ENCODE assay signal across 8 cellular contexts in the genomic region with DNA sequence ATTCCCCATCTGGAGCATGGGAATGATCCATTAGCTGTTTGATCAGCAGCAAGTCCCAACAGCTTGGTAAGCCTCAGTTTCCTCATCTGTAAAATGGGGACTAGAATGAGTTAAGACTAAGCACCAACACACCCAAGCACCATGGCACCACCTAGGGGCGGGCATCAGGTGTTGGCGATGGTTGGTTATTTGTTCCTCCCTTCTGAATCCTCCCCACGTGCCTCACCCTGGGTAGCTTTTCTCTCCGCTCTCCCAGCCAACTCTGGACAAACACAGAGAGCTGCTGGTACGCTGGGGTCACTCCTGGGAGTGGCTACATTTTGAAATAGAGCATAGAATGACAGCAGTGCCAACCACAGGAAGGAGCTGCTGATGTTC. TPM values are rescaled to one million over a fixed set of nuclear protein-coding genes. Genes with fewer than 3 reads are reported as not detected.
DNase-seq lines count a peak whose midpoint lies in the region; ATAC-seq and TF ChIP-seq lines count a peak whose summit lies in the region.

No MANE protein-coding gene starts in this region.

- H3K9me3 ChIP-seq in BE2C (no peaks in the 10 kb centered on the region), WERI-Rb-1 (ENCODE audit: severe bottlenecking) (peaks cover 11% of the 10 kb centered on the region), left lung (no peaks in the 10 kb centered on the region)

- intact Hi-C loops in left lung (cut with DNase I), result no loop called here

- ATAC-seq in left lung, result peak; percentile 60

- in situ Hi-C loops in GM13977 (cut with MboI; ENCODE audit: low pct_unique_long_range_greater_than_20kb, low sequenced_read_pairs, unreplicated experiment), result no loop called here

- H3K4me3 ChIP-seq in BE2C (ENCODE audit: low read depth, low read length) (no peak overlapping the region), WERI-Rb-1 (ENCODE audit: low read depth, low read length) (no peak overlapping the region), left lung (no peak overlapping the region)

- H3K36me3 ChIP-seq in BE2C (no peaks in the 10 kb centered on the region), WERI-Rb-1 (no peaks in the 10 kb centered on the region), left lung (no peaks in the 10 kb centered on the region)

- H3K27me3 ChIP-seq in BE2C (no peaks in the 10 kb centered on the region), WERI-Rb-1 (ENCODE audit: insufficient read depth, low read depth, severe bottlenecking) (no peaks in the 10 kb centered on the region), left lung (no peaks in the 10 kb centered on the region)

- DNase-seq in BE2C (no peak), GM13977 (ENCODE audit: low spot score) (peak; percentile 73), WERI-Rb-1 (no peak), left lung (no peak), DMS79 treated with DMSO at 0.1 percent for 48 hours (lab: John Stamatoyannopoulos, UW) (no peak), NCI-H187 treated with DMSO at 0.1 percent for 48 hours (lab: John Stamatoyannopoulos, UW) (no peak), amniotic stem cell (lab: John Stamatoyannopoulos, UW) (no peak), CD1c-positive myeloid dendritic cell (ENCODE audit: extremely low spot score) (no peak)

- TF ChIP-seq CTCF in BE2C (IDR thresholded peaks at IDR 0.05; ENCODE audit: low read depth, low read length) (0 out of 2 replicates have a peak, but pooled peaks have one; percentile 3), GM13977 (IDR thresholded peaks at IDR 0.05; ENCODE audit: extremely low read depth, insufficient read depth, missing control alignments) (peak; percentile 61), WERI-Rb-1 (IDR thresholded peaks at IDR 0.05; ENCODE audit: low read depth, low read length) (peak; percentile 55), left lung (IDR thresholded peaks at IDR 0.05) (no peak)

- H3K4me1 ChIP-seq in BE2C (no peaks in the 10 kb centered on the region; the same call in 1 of the 2 replicates), left lung (peaks cover 0 to 8% of the 10 kb centered on the region in 2 donors)

- H3K27ac ChIP-seq in WERI-Rb-1, result no peak overlapping the region
- no peak overlapping the region for H3K27ac ChIP-seq in left lung

RNA-seq across cellular contexts. Expression of a gene that starts 13.3 kb away (rescaled TPM):
- polyA plus RNA-seq in BE2C (2012; ENCODE audit: insufficient read depth, insufficient read length, low read depth), result 0.09 TPM
- total RNA-seq in left lung, result 100 to 1,000 TPM; 107 to 147 TPM

RNA-seq across cellular contexts. Expression of a gene that starts 27.7 kb away (rescaled TPM):
- 47.1 TPM for polyA plus RNA-seq in BE2C (2012; ENCODE audit: insufficient read depth, insufficient read length, low read depth)
- 10 to 100 TPM; 26.5 to 27.0 TPM for total RNA-seq in left lung

Comparison
In these comparisons a context has a peak if more than half of its experiments do, and no peak if none do; other contexts are left out.
1. CTCF ChIP-seq: peak in BE2C (single experiment), GM13977 (single experiment) and WERI-Rb-1 (single experiment); none in left lung (0 of 2).